ENCODE assay signal across 23 cellular contexts in the genomic region with DNA sequence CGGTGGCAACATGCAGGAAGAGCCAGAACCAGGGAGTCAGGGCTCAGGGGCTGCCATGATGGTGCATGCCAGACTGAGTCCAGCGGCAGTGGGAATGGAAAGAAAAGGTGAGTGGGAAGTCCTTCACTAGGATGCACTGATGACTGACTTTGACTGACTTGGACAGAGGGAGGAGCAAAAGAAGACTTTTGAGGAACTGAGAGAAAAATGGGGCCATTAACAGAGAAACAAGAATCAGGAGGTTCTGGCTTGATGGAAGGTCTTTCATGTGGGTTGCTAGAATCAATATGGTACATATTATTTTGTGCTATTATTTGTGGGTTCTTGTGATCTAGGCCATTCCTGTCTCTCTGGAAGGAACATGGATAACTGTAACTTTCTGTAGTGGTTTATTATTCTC.
DNase-seq lines count a peak whose midpoint lies in the region; ATAC-seq, FAIRE-seq and TF ChIP-seq lines count a peak whose summit lies in the region.
"Had no signal": no experiment of that assay in that cellular context is flagged by ENCODE, and none has a peak within 500 bp of the region (broad histone marks: within the 10 kb centered on the region; RNA-seq: fewer than 3 reads in every experiment).

No MANE protein-coding gene starts in this region.

- FAIRE-seq in HepG2 (lab: Jason Lieb, UNC), result no peak
- FAIRE-seq: A204.1, G401.6 had no signal

- intact Hi-C loops in HepG2 (cut with micrococcal nuclease; ENCODE audit: unreplicated experiment) (no loop called here), right lobe of liver (cut with DNase I) (no loop called here), uterus (cut with DNase I; ENCODE audit: low total_unique reads) (no loop called here)
- intact Hi-C loops in activated CD8-positive, alpha-beta T cell treated with anti-CD3 and anti-CD28 coated beads for 36 hours (cut with micrococcal nuclease), result no loop called here

- H3K36me3 ChIP-seq in HepG2 (replicated peaks in 1 of 2; ENCODE audit: control insufficient read depth in 1 of 2, insufficient read depth in 2 of 2, low read length in 2 of 2) (no peaks in the 10 kb centered on the region), right lobe of liver (no peaks in the 10 kb centered on the region), uterus (no peaks in the 10 kb centered on the region)
- H3K36me3 ChIP-seq: HAP-1 had no signal

- H3K9ac ChIP-seq in HepG2 (ENCODE audit: insufficient read depth, low read depth, low read length), result no peak overlapping the region

- no peak for TF ChIP-seq RAD21 in HepG2 (CRISPR knock-in tag; IDR thresholded peaks at IDR 0.05)

- peak overlapping the region; percentile 1; the same call in 1 of the 2 replicates for H3K4me2 ChIP-seq in HepG2 (ENCODE audit: low read depth, low read length)
- H3K4me2 ChIP-seq: GM23338 had no signal

- in situ Hi-C loops in HepG2 (cut with HindIII; ENCODE audit: extremely low pct_ligation_motif_present, low pct_unique_long_range_greater_than_20kb), result no loop called here

- no peaks in the 10 kb centered on the region for H4K20me1 ChIP-seq in HepG2 (ENCODE audit: insufficient read depth, low read length)

- BruUV-seq in HepG2 (replicated peaks; lab: Mats Ljungman, UMichigan), result no TSS peak

- no peak for TF ChIP-seq POLR2A in HepG2 (IDR thresholded peaks at IDR 0.05; ENCODE audit: insufficient read depth in 1 of 2, low read depth in 2 of 2, low read length in 2 of 2)
- TF ChIP-seq POLR2A in right lobe of liver (IDR thresholded peaks at IDR 0.05), result no peak
- TF ChIP-seq POLR2A in uterus (IDR thresholded peaks at IDR 0.05), result no peak

- H2AFZ ChIP-seq in HepG2 (ENCODE audit: low read length), result peak overlapping the region; percentile 31
- H2AFZ ChIP-seq: GM23338 had no signal

- CTCF ChIA-PET in HepG2 (lab: Yijun Ruan, JAX; ENCODE audit: low intra/inter-chr PET ratio, low total read pairs), result no interaction called here
- CTCF ChIA-PET in activated CD8-positive, alpha-beta T cell treated with anti-CD3 and anti-CD28 coated beads for 36 hours (lab: Charles Lee), result no interaction called here

- TF ChIP-seq CTCF in HepG2 (CRISPR knock-in tag; IDR thresholded peaks at IDR 0.05) (no peak), right lobe of liver (IDR thresholded peaks at IDR 0.05) (no peak), uterus (IDR thresholded peaks at IDR 0.05) (no peak)
- TF ChIP-seq CTCF in activated CD8-positive, alpha-beta T cell treated with anti-CD3 and anti-CD28 coated beads for 36 hours (IDR thresholded peaks at IDR 0.05), result no peak

- H3K27me3 Mint-ChIP-seq in activated CD8-positive, alpha-beta T cell treated with anti-CD3 and anti-CD28 coated beads for 36 hours, result no peaks in the 10 kb centered on the region

- TF ChIP-seq EP300 in HepG2 (IDR thresholded peaks at IDR 0.05; ENCODE audit: low read depth in 2 of 2, low read length in 2 of 2) (no peak), HepG2 (CRISPR knock-in tag; IDR thresholded peaks at IDR 0.05; ENCODE audit: borderline replicate concordance) (no peak)

- no peaks in the 10 kb centered on the region for H3K9me3 ChIP-seq in HepG2 (ENCODE audit: low read length)
- H3K9me3 ChIP-seq in right lobe of liver, result no peaks in the 10 kb centered on the region
- H3K9me3 ChIP-seq in uterus, result no peaks in the 10 kb centered on the region
- H3K9me3 ChIP-seq: HAP-1 had no signal

- WGBS in HepG2 (ENCODE audit: low lambda C conversion rate), result 49% methylated on average over 2 of the region's 2 CpGs
- WGBS in right lobe of liver (ENCODE audit: insufficient coverage, low coverage, low lambda C conversion rate, missing lambda C conversion rate), result 60% methylated on average over 1 of the region's 2 CpGs

- peaks cover 14% of the 10 kb centered on the region for H3K4me1 ChIP-seq in HepG2 (ENCODE audit: insufficient read depth, low read length)
- no peaks in the 10 kb centered on the region for H3K4me1 ChIP-seq in right lobe of liver
- no peaks in the 10 kb centered on the region for H3K4me1 ChIP-seq in uterus
- H3K4me1 ChIP-seq: HAP-1 had no signal

- no peaks in the 10 kb centered on the region for H3K4me1 Mint-ChIP-seq in activated CD8-positive, alpha-beta T cell treated with anti-CD3 and anti-CD28 coated beads for 36 hours (ENCODE audit: low read depth)
- H3K4me1 Mint-ChIP-seq: CD8-positive, alpha-beta memory T cell had no signal

- no peaks in the 10 kb centered on the region for H3K9me3 Mint-ChIP-seq in activated CD8-positive, alpha-beta T cell treated with anti-CD3 and anti-CD28 coated beads for 36 hours
- H3K9me3 Mint-ChIP-seq: GM23338; T-helper 1 cell treated with Interleukin-12 subunit alpha and Interleukin-12 subunit beta and Interleukin-4 antibody, amounts not matched to agents 30 μg/mL and 1 μg/mL, for 36 hours had no signal

- no peaks in the 10 kb centered on the region for H3K36me3 Mint-ChIP-seq in activated CD8-positive, alpha-beta T cell treated with anti-CD3 and anti-CD28 coated beads for 36 hours (ENCODE audit: low read depth)
- H3K36me3 Mint-ChIP-seq: CD8-positive, alpha-beta memory T cell had no signal

- H3K27me3 ChIP-seq in HepG2 (ENCODE audit: control insufficient read depth in 1 of 2, insufficient read depth in 2 of 2, low read length in 2 of 2) (no peaks in the 10 kb centered on the region), right lobe of liver (no peaks in the 10 kb centered on the region), uterus (no peaks in the 10 kb centered on the region)

- no peak overlapping the region for H3K27ac Mint-ChIP-seq in activated CD8-positive, alpha-beta T cell treated with anti-CD3 and anti-CD28 coated beads for 36 hours
- H3K27ac Mint-ChIP-seq: CD8-positive, alpha-beta memory T cell; GM23338; T-helper 1 cell treated with Interleukin-12 subunit alpha and Interleukin-12 subunit beta and Interleukin-4 antibody, amounts not matched to agents 30 μg/mL and 1 μg/mL, for 36 hours had no signal

- no peak overlapping the region for H3K4me3 ChIP-seq in HepG2 (replicated peaks in 1 of 3; ENCODE audit: insufficient read depth in 1 of 3, low read depth in 2 of 3, low read length in 3 of 3)
- no peak overlapping the region for H3K4me3 ChIP-seq in right lobe of liver
- no peak overlapping the region for H3K4me3 ChIP-seq in uterus
- H3K4me3 ChIP-seq: GM23338, HAP-1 had no signal

- no peaks in the 10 kb centered on the region for H3K79me2 ChIP-seq in HepG2 (ENCODE audit: insufficient read depth, low read length)

- POLR2A ChIA-PET in HepG2 (lab: Yijun Ruan, JAX), result no interaction called here
- POLR2A ChIA-PET in activated CD8-positive, alpha-beta T cell treated with anti-CD3 and anti-CD28 coated beads for 36 hours (lab: Charles Lee), result no interaction called here

- no peak for ATAC-seq in HepG2
- ATAC-seq in right lobe of liver, result no peak
- peak; percentile 58 for ATAC-seq in GM21360 (IDR thresholded peaks at IDR 0.05; ENCODE audit: unreplicated experiment)
- peak; percentile 44 for ATAC-seq in HG03521 (IDR thresholded peaks at IDR 0.05; ENCODE audit: unreplicated experiment)
- ATAC-seq in activated CD8-positive, alpha-beta T cell treated with anti-CD3 and anti-CD28 coated beads for 36 hours, result no peak
- ATAC-seq: GM23338 had no signal

- no peak overlapping the region for H3K27ac ChIP-seq in HepG2 (ENCODE audit: extremely low read length, insufficient read depth, low read length)
- H3K27ac ChIP-seq in right lobe of liver, result no peak overlapping the region
- no peak overlapping the region for H3K27ac ChIP-seq in uterus
- H3K27ac ChIP-seq: C4-2B had no signal

- no peak overlapping the region for H3K4me3 Mint-ChIP-seq in activated CD8-positive, alpha-beta T cell treated with anti-CD3 and anti-CD28 coated beads for 36 hours
- H3K4me3 Mint-ChIP-seq: CD8-positive, alpha-beta memory T cell; GM23338; T-helper 1 cell treated with Interleukin-12 subunit alpha and Interleukin-12 subunit beta and Interleukin-4 antibody, amounts not matched to agents 30 μg/mL and 1 μg/mL, for 36 hours had no signal

- DNase-seq in HepG2 (ENCODE audit: low spot score), result no peak
- no peak for DNase-seq in right lobe of liver
- DNase-seq in SKM-1 (lab: John Stamatoyannopoulos, UW; ENCODE audit: unreplicated experiment), result no peak
- DNase-seq in COR-L47 (lab: John Stamatoyannopoulos, UW), result no peak
- DNase-seq in uterus, result no peak
- DNase-seq in activated CD8-positive, alpha-beta T cell treated with anti-CD3 and anti-CD28 coated beads for 36 hours, result no peak
- DNase-seq: CD8-positive, alpha-beta memory T cell; Kasumi-1; NCI-H1092; NCI-H1436 treated with DMSO at 0.1 percent for 48 hours; NCI-H1930; NCI-H2227 treated with DMSO at 0.1 percent for 48 hours; NCI-H510A; NCI-H774; Right ventricle myocardium superior had no signal

TF ChIP-seq in HepG2, 621 proteins besides CTCF, POLR2A, EP300 and RAD21 (continues in another document):
- TF ChIP-seq FIP1L1 (IDR thresholded peaks at IDR 0.05; ENCODE audit: borderline replicate concordance, insufficient read depth, low read depth, low read length) (no peak), HES4 (CRISPR knock-in tag; IDR thresholded peaks at IDR 0.05; ENCODE audit: borderline replicate concordance) (no peak), NR0B2 (CRISPR knock-in tag; IDR thresholded peaks at IDR 0.05) (no peak), ZNF782 (CRISPR knock-in tag; IDR thresholded peaks at IDR 0.05; ENCODE audit: borderline replicate concordance) (no peak), ZHX1 (CRISPR knock-in tag; IDR thresholded peaks at IDR 0.05; ENCODE audit: low read depth) (no peak), TBP (CRISPR knock-in tag; IDR thresholded peaks at IDR 0.05) (no peak)

Comparison
In these comparisons a context has a peak if more than half of its experiments do, and no peak if none do; other contexts are left out.
1. ATAC-seq: peak in GM21360 (single experiment) and HG03521 (single experiment); none in HepG2 (single experiment), right lobe of liver (0 of 4) and activated CD8-positive, alpha-beta T cell treated with anti-CD3 and anti-CD28 coated beads for 36 hours (single experiment).